In genomic region chr16:86712158-86713009, GRCh38 we compare ENCODE assay signal across 24 cellular contexts.
"Had no signal": no experiment of that assay in that cellular context is flagged by ENCODE, and none has a peak within 500 bp of the region (broad histone marks: within the 10 kb centered on the region; RNA-seq: fewer than 3 reads in every experiment).

No MANE protein-coding gene starts in this region.

- DNase-seq: activated CD4-positive, alpha-beta memory T cell treated with anti-CD3 and anti-CD28 coated beads for 36 hours; activated CD4-positive, alpha-beta T cell treated with anti-CD3 and anti-CD28 coated beads, Interleukin-2, amount 10 ng/mL, durations not matched to agents 7 days and 5 days; activated CD4-positive, CD25-positive, alpha-beta regulatory T cell treated with anti-CD3 and anti-CD28 coated beads, Interleukin-2, amount 50 U/mL, for 72 hours; activated CD8-positive, alpha-beta memory T cell treated with anti-CD3 and anti-CD28 coated beads for 24 hours; activated gamma-delta T cell; activated naive CD4-positive, alpha-beta T cell treated with anti-CD3 and anti-CD28 coated beads for 36 hours; activated naive CD8-positive, alpha-beta T cell treated with anti-CD3 and anti-CD28 coated beads for 36 hours; activated T-cell treated with anti-CD3 and anti-CD28 coated beads, Interleukin-2, amount 50 U/mL, for 4 hours; brain microvascular endothelial cell; caudate nucleus; NCI-H1092 treated with DMSO at 0.1 percent for 48 hours; NCI-H1417 treated with DMSO at 0.1 percent for 48 hours; NCI-H1694; NCI-H2029; NCI-H2107; NCI-H2171 treated with DMSO at 0.1 percent for 48 hours; NCI-H226; NCI-H526; NCI-H82; SIG-M5; T-helper 17 cell; T-helper 9 cell had no signal

- H3K9me3 Mint-ChIP-seq: activated CD4-positive, alpha-beta memory T cell treated with anti-CD3 and anti-CD28 coated beads for 36 hours; activated CD4-positive, alpha-beta T cell treated with anti-CD3 and anti-CD28 coated beads, Interleukin-2, amount 10 ng/mL, durations not matched to agents 7 days and 5 days; activated naive CD8-positive, alpha-beta T cell treated with anti-CD3 and anti-CD28 coated beads for 36 hours; activated T-cell treated with anti-CD3 and anti-CD28 coated beads, Interleukin-2, amount 50 U/mL, for 4 hours had no signal

- H3K36me3 Mint-ChIP-seq: activated CD4-positive, alpha-beta memory T cell treated with anti-CD3 and anti-CD28 coated beads for 36 hours; activated naive CD8-positive, alpha-beta T cell treated with anti-CD3 and anti-CD28 coated beads for 36 hours; WTC11 had no signal

- H3K27ac Mint-ChIP-seq: activated CD4-positive, alpha-beta memory T cell treated with anti-CD3 and anti-CD28 coated beads for 36 hours; activated CD4-positive, alpha-beta T cell treated with anti-CD3 and anti-CD28 coated beads, Interleukin-2, amount 10 ng/mL, durations not matched to agents 7 days and 5 days; activated naive CD4-positive, alpha-beta T cell treated with anti-CD3 and anti-CD28 coated beads for 36 hours; activated naive CD8-positive, alpha-beta T cell treated with anti-CD3 and anti-CD28 coated beads for 36 hours; T-helper 17 cell; WTC11 had no signal

- H3K4me1 Mint-ChIP-seq: activated CD4-positive, alpha-beta T cell treated with anti-CD3 and anti-CD28 coated beads, Interleukin-2, amount 10 ng/mL, durations not matched to agents 7 days and 5 days; activated naive CD8-positive, alpha-beta T cell treated with anti-CD3 and anti-CD28 coated beads for 36 hours; T-helper 17 cell had no signal

- H3K27me3 ChIP-seq: brain microvascular endothelial cell had no signal

- ATAC-seq: activated T-cell treated with anti-CD3 and anti-CD28 coated beads, Interleukin-2, amount 50 U/mL, for 4 hours; T-helper 17 cell; WTC11 had no signal

- H3K36me3 ChIP-seq: brain microvascular endothelial cell had no signal

- H3K9ac ChIP-seq: KMS-11 had no signal

- H3K27ac ChIP-seq: brain microvascular endothelial cell, KMS-11 had no signal

- H3K4me3 Mint-ChIP-seq: activated CD4-positive, alpha-beta memory T cell treated with anti-CD3 and anti-CD28 coated beads for 36 hours; activated CD4-positive, alpha-beta T cell treated with anti-CD3 and anti-CD28 coated beads, Interleukin-2, amount 10 ng/mL, durations not matched to agents 7 days and 5 days; activated naive CD4-positive, alpha-beta T cell treated with anti-CD3 and anti-CD28 coated beads for 36 hours; activated naive CD8-positive, alpha-beta T cell treated with anti-CD3 and anti-CD28 coated beads for 36 hours; activated T-cell treated with anti-CD3 and anti-CD28 coated beads, Interleukin-2, amount 50 U/mL, for 4 hours; T-helper 17 cell; WTC11 had no signal

- H3K4me2 ChIP-seq: KMS-11 had no signal

- H3K27me3 Mint-ChIP-seq: activated CD4-positive, alpha-beta T cell treated with anti-CD3 and anti-CD28 coated beads, Interleukin-2, amount 10 ng/mL, durations not matched to agents 7 days and 5 days had no signal
